In the genomic region with DNA sequence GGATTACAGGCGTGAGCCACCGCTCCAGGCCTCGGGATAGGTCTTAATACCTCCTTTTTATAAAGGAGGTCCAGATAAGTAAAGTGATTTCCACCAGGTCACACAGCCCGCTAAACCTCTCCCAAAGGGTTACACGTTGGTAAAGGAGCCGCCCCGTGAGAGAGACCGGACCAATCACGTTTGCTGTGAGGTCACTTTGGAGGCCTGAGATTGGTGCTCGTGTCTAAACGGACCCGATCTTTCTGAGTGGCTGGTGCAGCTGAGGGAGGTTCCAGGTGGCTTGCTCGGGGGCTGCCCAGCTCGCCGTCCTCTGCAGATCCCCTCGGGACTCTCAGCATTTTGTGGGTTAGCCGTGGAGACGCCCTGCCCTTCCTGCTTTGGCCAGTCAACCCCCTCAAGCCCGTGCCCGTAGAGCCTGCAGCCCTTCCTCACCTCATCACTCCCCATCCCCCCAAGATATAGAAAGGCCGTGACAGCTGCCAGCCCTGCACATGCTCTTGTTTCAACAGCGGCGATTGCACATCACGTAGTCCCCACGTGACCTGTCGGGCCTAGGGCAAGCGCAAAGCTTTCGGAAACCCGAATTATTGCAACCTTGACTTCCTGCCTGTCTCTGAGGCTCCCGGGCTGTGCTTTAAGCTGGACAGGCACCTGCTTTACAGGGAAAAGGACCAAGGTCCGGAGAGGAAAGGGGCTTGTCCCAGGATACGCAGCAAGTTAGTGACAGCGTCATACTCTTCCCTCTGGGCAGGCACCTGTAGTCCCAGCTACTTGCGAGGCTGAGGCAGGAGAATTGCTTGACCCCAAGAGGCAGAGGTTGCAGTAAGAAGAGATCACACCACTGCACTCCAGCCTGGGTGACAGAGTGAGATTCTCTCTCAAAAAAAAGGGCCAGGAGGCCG, we compare ENCODE assay signal across 8 cellular contexts. TPM values are rescaled to one million over a fixed set of nuclear protein-coding genes. Genes with fewer than 3 reads are reported as not detected.
DNase-seq lines count a peak whose midpoint lies in the region; ATAC-seq, FAIRE-seq and TF ChIP-seq lines count a peak whose summit lies in the region.

No MANE protein-coding gene starts in this region.

- ATAC-seq in GM18505 (IDR thresholded peaks at IDR 0.05; ENCODE audit: unreplicated experiment) (peak; percentile 78), HG02973 (IDR thresholded peaks at IDR 0.05; ENCODE audit: unreplicated experiment) (peak; percentile 95)
- ATAC-seq in activated CD4-positive, alpha-beta T cell treated with anti-CD3 and anti-CD28 coated beads for 36 hours: peak; percentile 94

- H3K27me3 Mint-ChIP-seq in activated CD4-positive, alpha-beta T cell treated with anti-CD3 and anti-CD28 coated beads for 36 hours: no peaks in the 10 kb centered on the region
- no peaks in the 10 kb centered on the region for H3K27me3 Mint-ChIP-seq in chondrocyte (ENCODE audit: low read depth)

- no peaks in the 10 kb centered on the region for H3K9me3 Mint-ChIP-seq in activated CD4-positive, alpha-beta T cell treated with anti-CD3 and anti-CD28 coated beads for 36 hours (ENCODE audit: low read depth)
- peaks cover under 1% of the 10 kb centered on the region for H3K9me3 Mint-ChIP-seq in chondrocyte (ENCODE audit: low read depth)

- peak overlapping the region; percentile 66 to 73 for H3K4me3 ChIP-seq in kidney (ENCODE audit: low read length in 2 of 2)

- H3K36me3 ChIP-seq in kidney (ENCODE audit: control insufficient read depth in 1 of 2, insufficient read depth in 2 of 2, low read length in 2 of 2): no peaks in the 10 kb centered on the region

- peak; percentile 71 for TF ChIP-seq POLR2A in GM18505 (IDR thresholded peaks at IDR 0.05; ENCODE audit: borderline replicate concordance, extremely low read depth, insufficient read depth, insufficient read length)

- CTCF ChIA-PET in activated CD4-positive, alpha-beta T cell treated with anti-CD3 and anti-CD28 coated beads for 36 hours (lab: Charles Lee): interaction anchor here (0.6 to 1.3 kb wide), 5 partner anchors 35 to 1789 kb away, joined by 3 to 5 read pairs (median 3); no protein-coding TSS in a partner anchor

- peaks cover 16% of the 10 kb centered on the region for H3K4me1 Mint-ChIP-seq in activated CD4-positive, alpha-beta T cell treated with anti-CD3 and anti-CD28 coated beads for 36 hours
- H3K4me1 Mint-ChIP-seq in chondrocyte (ENCODE audit: low read depth): peaks cover 24% of the 10 kb centered on the region

- H3K27ac ChIP-seq in kidney (ENCODE audit: low read depth in 2 of 2, low read length in 2 of 2): peak overlapping the region; percentile 84 to 95

- H3K27ac Mint-ChIP-seq in activated CD4-positive, alpha-beta T cell treated with anti-CD3 and anti-CD28 coated beads for 36 hours: peak overlapping the region; percentile 93
- H3K27ac Mint-ChIP-seq in chondrocyte (ENCODE audit: unreplicated experiment): peak overlapping the region; percentile 95

- intact Hi-C loops in activated CD4-positive, alpha-beta T cell treated with anti-CD3 and anti-CD28 coated beads for 36 hours (cut with DNase I, micrococcal nuclease): loop anchor here (1.0 to 10.0 kb wide), 10 partner anchors 23 to 648 kb away; a partner anchor contains a TSS
- intact Hi-C loops in kidney (cut with DNase I): no loop called here

- peaks cover under 1% of the 10 kb centered on the region for H3K36me3 Mint-ChIP-seq in activated CD4-positive, alpha-beta T cell treated with anti-CD3 and anti-CD28 coated beads for 36 hours (ENCODE audit: low read depth)
- H3K36me3 Mint-ChIP-seq in chondrocyte (ENCODE audit: low read depth): no peaks in the 10 kb centered on the region

- H3K4me3 Mint-ChIP-seq in activated CD4-positive, alpha-beta T cell treated with anti-CD3 and anti-CD28 coated beads for 36 hours: peak overlapping the region; percentile 79
- H3K4me3 Mint-ChIP-seq in chondrocyte (ENCODE audit: unreplicated experiment): peak overlapping the region; percentile 95

- H3K9me3 ChIP-seq in kidney (ENCODE audit: control insufficient read depth in 1 of 2, low read length in 2 of 2): no peaks in the 10 kb centered on the region

- TF ChIP-seq CTCF in chondrocyte (IDR thresholded peaks at IDR 0.05) (no peak), kidney (IDR thresholded peaks at IDR 0.05; ENCODE audit: borderline replicate concordance, extremely low read depth, insufficient read depth) (no peak)

- H3K9ac ChIP-seq in kidney (ENCODE audit: low read length in 2 of 2): peak overlapping the region; percentile 89 to 94

- peaks cover 8 to 12% of the 10 kb centered on the region in 2 donors for H3K4me1 ChIP-seq in kidney (ENCODE audit: control insufficient read depth in 1 of 2, insufficient read depth in 1 of 2, low read depth in 1 of 2, low read length in 2 of 2)

- POLR2A ChIA-PET in activated CD4-positive, alpha-beta T cell treated with anti-CD3 and anti-CD28 coated beads for 36 hours (lab: Charles Lee): interaction anchor here (0.6 to 1.5 kb wide), 4 partner anchors 10 to 299 kb away, joined by 3 to 8 read pairs (median 4); a partner anchor contains a TSS

- no peak for FAIRE-seq in kidney (lab: Jason Lieb, UNC)

- DNase-seq in NCI-H2227 treated with DMSO at 0.1 percent for 48 hours (lab: John Stamatoyannopoulos, UW): peak; percentile 93
- DNase-seq in activated CD4-positive, alpha-beta T cell treated with anti-CD3 and anti-CD28 coated beads for 36 hours: peak; percentile 89
- peak; percentile 93 for DNase-seq in chondrocyte (ENCODE audit: low spot score)
- DNase-seq in kidney: peak; percentile 94
- peak; percentile 71 to 76 (median 73) for DNase-seq in stimulated activated CD4-positive, alpha-beta T cell treated with anti-CD3 and anti-CD28 coated beads, Interleukin-12 subunit alpha, Interleukin-12 subunit beta, amount 100 ng/mL, for 48 hours (ENCODE audit: low read depth in 2 of 3, low spot score in 1 of 3)
- DNase-seq in KG1 (lab: John Stamatoyannopoulos, UW): no peak

RNA-seq across cellular contexts. Expression of a gene that starts 5.0 kb away (rescaled TPM):
- 10 to 100 TPM; 11.0 to 17.2 TPM for total RNA-seq in activated CD4-positive, alpha-beta T cell treated with anti-CD3 and anti-CD28 coated beads for 36 hours
- total RNA-seq in chondrocyte: 23.7 to 24.1 TPM (median 23.8 TPM) in 3 replicates
- total RNA-seq in kidney: 19.1 TPM
- 12.2 TPM for polyA plus RNA-seq in kidney (ENCODE audit: insufficient read depth, low read depth, low replicate concordance)

RNA-seq across cellular contexts. Expression of a gene that starts 23.1 kb away (rescaled TPM):
- total RNA-seq in activated CD4-positive, alpha-beta T cell treated with anti-CD3 and anti-CD28 coated beads for 36 hours: 10 to 100 TPM; 12.9 to 14.3 TPM
- total RNA-seq in chondrocyte: 36.3 to 42.1 TPM (median 38.3 TPM) in 3 replicates
- 28.2 TPM for total RNA-seq in kidney
- 7.8 TPM for polyA plus RNA-seq in kidney (ENCODE audit: insufficient read depth, low read depth, low replicate concordance)
